In genomic region chr3:190279690-190280089, GRCh38 we compare ENCODE assay signal across 32 cellular contexts. TPM values are rescaled to one million over a fixed set of nuclear protein-coding genes. Genes with fewer than 3 reads are reported as not detected.
"Had no signal": no experiment of that assay in that cellular context is flagged by ENCODE, and none has a peak within 500 bp of the region (broad histone marks: within the 10 kb centered on the region; RNA-seq: fewer than 3 reads in every experiment).

No MANE protein-coding gene starts in this region.

- H3K36me3 ChIP-seq: colonic mucosa, gastrocnemius medialis, lower lobe of right lung, sigmoid colon, thyroid gland, upper lobe of left lung, vagina had no signal

- H3K4me3 Mint-ChIP-seq: activated CD4-positive, alpha-beta memory T cell treated with anti-CD3 and anti-CD28 coated beads for 36 hours; activated CD4-positive, alpha-beta T cell treated with anti-CD3 and anti-CD28 coated beads, Interleukin-2, amount 10 ng/mL, durations not matched to agents 24 days and 14 days; activated T-cell treated with anti-CD3 and anti-CD28 coated beads, Interleukin-2, amount 50 U/mL, for 24 hours; activated T-helper 17 cell treated with anti-CD3 and anti-CD28 coated beads, Interleukin-2, amount 50 U/mL, for 72 hours; natural killer cell treated with Interleukin-12 subunit alpha and Interleukin-12 subunit beta and Interleukin-15 and Interleukin-18, amount 100 ng/mL, for 72 hours; stimulated activated effector memory CD8-positive, alpha-beta T cell treated with anti-CD3 and anti-CD28 coated beads, Interleukin-12 subunit alpha, Interleukin-12 subunit beta, amount 100 ng/mL, for 72 hours; stimulated activated naive CD8-positive, alpha-beta T cell treated with anti-CD3 and anti-CD28 coated beads, Interleukin-15, Interleukin-2, amounts not matched to agents 100 ng/mL and 50 ng/mL, for 24 hours; T-helper 1 cell treated with Interleukin-12 subunit alpha and Interleukin-12 subunit beta and Interleukin-4 antibody, amounts not matched to agents 30 μg/mL and 1 μg/mL, for 36 hours had no signal

- H3K27me3 Mint-ChIP-seq: activated T-cell treated with anti-CD3 and anti-CD28 coated beads, Interleukin-2, amount 50 U/mL, for 24 hours; natural killer cell treated with Interleukin-12 subunit alpha and Interleukin-12 subunit beta and Interleukin-15 and Interleukin-18, amount 100 ng/mL, for 72 hours had no signal

- DNase-seq: activated CD4-positive, alpha-beta memory T cell treated with anti-CD3 and anti-CD28 coated beads for 36 hours; activated CD4-positive, alpha-beta T cell treated with anti-CD3 and anti-CD28 coated beads, Interleukin-2, amount 10 ng/mL, durations not matched to agents 24 days and 14 days; activated CD8-positive, alpha-beta memory T cell treated with anti-CD3 and anti-CD28 coated beads, Interleukin-2, amount 50 U/mL, for 48 hours; activated gamma-delta T cell treated with Interleukin-2 at 50 U/mL for 16 hours; activated naive CD4-positive, alpha-beta T cell treated with anti-CD3 and anti-CD28 coated beads, Interleukin-2, amount 50 U/mL, for 16 hours; activated T-cell treated with anti-CD3 and anti-CD28 coated beads, Interleukin-2, amount 50 U/mL, for 24 hours; amniotic stem cell; colonic mucosa; effector memory CD4-positive, alpha-beta T cell; erythroblast; gastrocnemius medialis; hippocampal formation; lower lobe of right lung; mesenchymal stem cell; mucosa of descending colon; sigmoid colon; SK-N-SH; small intestine; stimulated activated CD4-positive, alpha-beta T cell treated with anti-CD3 and anti-CD28 coated beads, Interleukin-4, amount 100 ng/mL, for 24 hours; substantia nigra; SW 1271; T-helper 9 cell; thyroid gland; upper lobe of left lung had no signal

- H3K4me1 Mint-ChIP-seq: activated CD4-positive, alpha-beta T cell treated with anti-CD3 and anti-CD28 coated beads, Interleukin-2, amount 10 ng/mL, durations not matched to agents 24 days and 14 days; activated T-helper 17 cell treated with anti-CD3 and anti-CD28 coated beads, Interleukin-2, amount 50 U/mL, for 72 hours; stimulated activated effector memory CD8-positive, alpha-beta T cell treated with anti-CD3 and anti-CD28 coated beads, Interleukin-12 subunit alpha, Interleukin-12 subunit beta, amount 100 ng/mL, for 72 hours had no signal

- H3K9me3 Mint-ChIP-seq: activated CD4-positive, alpha-beta T cell treated with anti-CD3 and anti-CD28 coated beads, Interleukin-2, amount 10 ng/mL, durations not matched to agents 24 days and 14 days; activated T-helper 17 cell treated with anti-CD3 and anti-CD28 coated beads, Interleukin-2, amount 50 U/mL, for 72 hours had no signal

- H3K36me3 Mint-ChIP-seq: activated CD4-positive, alpha-beta memory T cell treated with anti-CD3 and anti-CD28 coated beads for 36 hours; natural killer cell treated with Interleukin-12 subunit alpha and Interleukin-12 subunit beta and Interleukin-15 and Interleukin-18, amount 100 ng/mL, for 72 hours; stimulated activated effector memory CD8-positive, alpha-beta T cell treated with anti-CD3 and anti-CD28 coated beads, Interleukin-12 subunit alpha, Interleukin-12 subunit beta, amount 100 ng/mL, for 72 hours had no signal

- H3K4me3 ChIP-seq: colonic mucosa, gastrocnemius medialis, lower lobe of right lung, mucosa of descending colon, sigmoid colon, thyroid gland, upper lobe of left lung, vagina had no signal

- H3K27ac Mint-ChIP-seq: activated CD4-positive, alpha-beta memory T cell treated with anti-CD3 and anti-CD28 coated beads for 36 hours; activated CD4-positive, alpha-beta T cell treated with anti-CD3 and anti-CD28 coated beads, Interleukin-2, amount 10 ng/mL, durations not matched to agents 24 days and 14 days; activated T-cell treated with anti-CD3 and anti-CD28 coated beads, Interleukin-2, amount 50 U/mL, for 24 hours; activated T-helper 17 cell treated with anti-CD3 and anti-CD28 coated beads, Interleukin-2, amount 50 U/mL, for 72 hours; natural killer cell treated with Interleukin-12 subunit alpha and Interleukin-12 subunit beta and Interleukin-15 and Interleukin-18, amount 100 ng/mL, for 72 hours; stimulated activated effector memory CD8-positive, alpha-beta T cell treated with anti-CD3 and anti-CD28 coated beads, Interleukin-12 subunit alpha, Interleukin-12 subunit beta, amount 100 ng/mL, for 72 hours; stimulated activated naive CD8-positive, alpha-beta T cell treated with anti-CD3 and anti-CD28 coated beads, Interleukin-15, Interleukin-2, amounts not matched to agents 100 ng/mL and 50 ng/mL, for 24 hours; T-helper 1 cell treated with Interleukin-12 subunit alpha and Interleukin-12 subunit beta and Interleukin-4 antibody, amounts not matched to agents 30 μg/mL and 1 μg/mL, for 36 hours had no signal

- ATAC-seq: activated CD4-positive, CD25-positive, alpha-beta regulatory T cell treated with anti-CD3 and anti-CD28 coated beads, Interleukin-2, amount 50 U/mL, for 24 hours; activated T-helper 17 cell treated with anti-CD3 and anti-CD28 coated beads, Interleukin-2, amount 50 U/mL, for 72 hours; gastrocnemius medialis; mucosa of descending colon; natural killer cell treated with Interleukin-12 subunit alpha and Interleukin-12 subunit beta and Interleukin-15 and Interleukin-18, amount 100 ng/mL, for 72 hours; stimulated activated effector memory CD8-positive, alpha-beta T cell treated with anti-CD3 and anti-CD28 coated beads, Interleukin-12 subunit alpha, Interleukin-12 subunit beta, amount 100 ng/mL, for 72 hours had no signal

- H3K27me3 ChIP-seq: colonic mucosa, gastrocnemius medialis, sigmoid colon, thyroid gland, upper lobe of left lung, vagina had no signal

- H3K27ac ChIP-seq: colonic mucosa, gastrocnemius medialis, lower lobe of right lung, sigmoid colon, upper lobe of left lung, vagina, VCaP had no signal

- H3K4me1 ChIP-seq: colonic mucosa, gastrocnemius medialis, sigmoid colon had no signal

- H3K9me3 ChIP-seq: colonic mucosa, gastrocnemius medialis, lower lobe of right lung, mucosa of descending colon, sigmoid colon, SK-N-SH, thyroid gland, vagina had no signal

RNA-seq across cellular contexts. Expression of gene CLDN1, which starts 42.6 kb away (rescaled TPM):
- total RNA-seq: natural killer cell treated with Interleukin-12 subunit alpha and Interleukin-12 subunit beta and Interleukin-15 and Interleukin-18, amount 100 ng/mL, for 72 hours had no signal
